ENCODE assay signal across 1 cellular context in the genomic region with DNA sequence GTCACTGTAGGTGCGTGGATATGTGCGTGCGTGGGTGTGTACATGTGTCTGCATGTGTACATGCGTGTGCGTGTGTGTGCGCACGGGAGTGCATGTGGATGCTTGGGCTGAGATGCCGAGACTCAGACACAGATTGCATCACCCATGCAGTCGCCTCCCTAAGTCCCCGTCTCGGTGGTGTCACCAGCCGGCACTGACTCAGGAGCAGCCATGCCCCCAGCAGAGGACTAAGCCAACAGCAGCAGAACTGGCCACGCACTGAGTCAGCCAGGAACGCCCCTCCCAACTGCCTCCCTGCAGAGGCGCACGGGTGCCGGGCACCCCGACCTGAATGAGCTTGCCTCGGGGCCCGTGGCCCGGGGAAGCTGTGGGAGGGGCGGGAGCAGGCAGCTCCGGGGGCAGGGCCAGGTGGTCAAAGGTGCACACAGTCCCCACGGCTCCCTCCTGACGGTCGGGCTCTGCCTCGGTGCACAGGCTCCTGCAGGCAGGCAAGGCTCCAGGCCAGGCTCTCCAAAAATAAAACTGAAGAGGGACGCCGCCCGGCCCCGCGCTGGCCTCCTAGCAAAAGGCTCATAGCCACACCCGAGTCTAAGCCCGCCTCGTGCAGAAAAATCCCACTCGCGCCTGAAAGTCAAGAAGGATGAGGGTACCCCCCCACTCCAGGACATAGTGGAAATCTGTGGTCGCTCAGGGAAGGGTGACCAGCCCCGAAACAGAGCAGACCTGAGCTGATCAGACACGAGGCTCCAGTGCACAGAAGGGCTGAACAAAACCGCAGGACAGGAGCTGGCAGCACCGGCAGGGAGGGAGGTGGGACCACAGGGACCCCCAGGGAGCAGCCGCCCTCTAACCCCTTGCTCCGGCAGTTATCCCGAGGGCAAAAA.
A peak's percentile ranks its signal among the peaks of the same experiment; 100 is the strongest.
TF ChIP-seq lines count a peak whose summit lies in the region.

No MANE protein-coding gene starts in this region.

TF ChIP-seq in HepG2, 621 proteins besides CTCF, POLR2A, EP300 and RAD21 (continued from another document and continues in another):
- TF ChIP-seq, protein P1, sequence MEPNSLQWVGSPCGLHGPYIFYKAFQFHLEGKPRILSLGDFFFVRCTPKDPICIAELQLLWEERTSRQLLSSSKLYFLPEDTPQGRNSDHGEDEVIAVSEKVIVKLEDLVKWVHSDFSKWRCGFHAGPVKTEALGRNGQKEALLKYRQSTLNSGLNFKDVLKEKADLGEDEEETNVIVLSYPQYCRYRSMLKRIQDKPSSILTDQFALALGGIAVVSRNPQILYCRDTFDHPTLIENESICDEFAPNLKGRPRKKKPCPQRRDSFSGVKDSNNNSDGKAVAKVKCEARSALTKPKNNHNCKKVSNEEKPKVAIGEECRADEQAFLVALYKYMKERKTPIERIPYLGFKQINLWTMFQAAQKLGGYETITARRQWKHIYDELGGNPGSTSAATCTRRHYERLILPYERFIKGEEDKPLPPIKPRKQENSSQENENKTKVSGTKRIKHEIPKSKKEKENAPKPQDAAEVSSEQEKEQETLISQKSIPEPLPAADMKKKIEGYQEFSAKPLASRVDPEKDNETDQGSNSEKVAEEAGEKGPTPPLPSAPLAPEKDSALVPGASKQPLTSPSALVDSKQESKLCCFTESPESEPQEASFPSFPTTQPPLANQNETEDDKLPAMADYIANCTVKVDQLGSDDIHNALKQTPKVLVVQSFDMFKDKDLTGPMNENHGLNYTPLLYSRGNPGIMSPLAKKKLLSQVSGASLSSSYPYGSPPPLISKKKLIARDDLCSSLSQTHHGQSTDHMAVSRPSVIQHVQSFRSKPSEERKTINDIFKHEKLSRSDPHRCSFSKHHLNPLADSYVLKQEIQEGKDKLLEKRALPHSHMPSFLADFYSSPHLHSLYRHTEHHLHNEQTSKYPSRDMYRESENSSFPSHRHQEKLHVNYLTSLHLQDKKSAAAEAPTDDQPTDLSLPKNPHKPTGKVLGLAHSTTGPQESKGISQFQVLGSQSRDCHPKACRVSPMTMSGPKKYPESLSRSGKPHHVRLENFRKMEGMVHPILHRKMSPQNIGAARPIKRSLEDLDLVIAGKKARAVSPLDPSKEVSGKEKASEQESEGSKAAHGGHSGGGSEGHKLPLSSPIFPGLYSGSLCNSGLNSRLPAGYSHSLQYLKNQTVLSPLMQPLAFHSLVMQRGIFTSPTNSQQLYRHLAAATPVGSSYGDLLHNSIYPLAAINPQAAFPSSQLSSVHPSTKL (CRISPR knock-in tag; IDR thresholded peaks at IDR 0.05), result peak; percentile 65
- TF ChIP-seq ZNF263 (CRISPR knock-in tag; IDR thresholded peaks at IDR 0.05), result no peak
- no peak for TF ChIP-seq DR1 (CRISPR knock-in tag; IDR thresholded peaks at IDR 0.05)
- TF ChIP-seq, protein P2, sequence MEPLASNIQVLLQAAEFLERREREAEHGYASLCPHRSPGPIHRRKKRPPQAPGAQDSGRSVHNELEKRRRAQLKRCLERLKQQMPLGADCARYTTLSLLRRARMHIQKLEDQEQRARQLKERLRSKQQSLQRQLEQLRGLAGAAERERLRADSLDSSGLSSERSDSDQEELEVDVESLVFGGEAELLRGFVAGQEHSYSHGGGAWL (CRISPR knock-in tag; IDR thresholded peaks at IDR 0.05), result 0 out of 2 replicates have a peak, but pooled peaks have one; percentile 61
- no peak for TF ChIP-seq ZNF75D (CRISPR knock-in tag; IDR thresholded peaks at IDR 0.05; ENCODE audit: borderline replicate concordance)
- TF ChIP-seq, protein P3, sequence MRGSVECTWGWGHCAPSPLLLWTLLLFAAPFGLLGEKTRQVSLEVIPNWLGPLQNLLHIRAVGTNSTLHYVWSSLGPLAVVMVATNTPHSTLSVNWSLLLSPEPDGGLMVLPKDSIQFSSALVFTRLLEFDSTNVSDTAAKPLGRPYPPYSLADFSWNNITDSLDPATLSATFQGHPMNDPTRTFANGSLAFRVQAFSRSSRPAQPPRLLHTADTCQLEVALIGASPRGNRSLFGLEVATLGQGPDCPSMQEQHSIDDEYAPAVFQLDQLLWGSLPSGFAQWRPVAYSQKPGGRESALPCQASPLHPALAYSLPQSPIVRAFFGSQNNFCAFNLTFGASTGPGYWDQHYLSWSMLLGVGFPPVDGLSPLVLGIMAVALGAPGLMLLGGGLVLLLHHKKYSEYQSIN (CRISPR knock-in tag; IDR thresholded peaks at IDR 0.05; ENCODE audit: borderline replicate concordance), result no peak
- peak; percentile 52 for TF ChIP-seq ZFX (CRISPR knock-in tag; IDR thresholded peaks at IDR 0.05; ENCODE audit: low read depth)
- TF ChIP-seq, protein P4, sequence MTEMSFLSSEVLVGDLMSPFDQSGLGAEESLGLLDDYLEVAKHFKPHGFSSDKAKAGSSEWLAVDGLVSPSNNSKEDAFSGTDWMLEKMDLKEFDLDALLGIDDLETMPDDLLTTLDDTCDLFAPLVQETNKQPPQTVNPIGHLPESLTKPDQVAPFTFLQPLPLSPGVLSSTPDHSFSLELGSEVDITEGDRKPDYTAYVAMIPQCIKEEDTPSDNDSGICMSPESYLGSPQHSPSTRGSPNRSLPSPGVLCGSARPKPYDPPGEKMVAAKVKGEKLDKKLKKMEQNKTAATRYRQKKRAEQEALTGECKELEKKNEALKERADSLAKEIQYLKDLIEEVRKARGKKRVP (CRISPR knock-in tag; IDR thresholded peaks at IDR 0.05), result peak in 1 of 2 experiments; percentile 96; a peak in 2 of 4 replicates
- TF ChIP-seq, protein P5, sequence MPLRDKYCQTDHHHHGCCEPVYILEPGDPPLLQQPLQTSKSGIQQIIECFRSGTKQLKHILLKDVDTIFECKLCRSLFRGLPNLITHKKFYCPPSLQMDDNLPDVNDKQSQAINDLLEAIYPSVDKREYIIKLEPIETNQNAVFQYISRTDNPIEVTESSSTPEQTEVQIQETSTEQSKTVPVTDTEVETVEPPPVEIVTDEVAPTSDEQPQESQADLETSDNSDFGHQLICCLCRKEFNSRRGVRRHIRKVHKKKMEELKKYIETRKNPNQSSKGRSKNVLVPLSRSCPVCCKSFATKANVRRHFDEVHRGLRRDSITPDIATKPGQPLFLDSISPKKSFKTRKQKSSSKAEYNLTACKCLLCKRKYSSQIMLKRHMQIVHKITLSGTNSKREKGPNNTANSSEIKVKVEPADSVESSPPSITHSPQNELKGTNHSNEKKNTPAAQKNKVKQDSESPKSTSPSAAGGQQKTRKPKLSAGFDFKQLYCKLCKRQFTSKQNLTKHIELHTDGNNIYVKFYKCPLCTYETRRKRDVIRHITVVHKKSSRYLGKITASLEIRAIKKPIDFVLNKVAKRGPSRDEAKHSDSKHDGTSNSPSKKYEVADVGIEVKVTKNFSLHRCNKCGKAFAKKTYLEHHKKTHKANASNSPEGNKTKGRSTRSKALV (CRISPR knock-in tag; IDR thresholded peaks at IDR 0.05), result peak; percentile 62; the same call in 1 of the 2 replicates
- TF ChIP-seq ZNF672 (CRISPR knock-in tag; IDR thresholded peaks at IDR 0.05), result no peak
- TF ChIP-seq HNRNPLL (IDR thresholded peaks at IDR 0.05; ENCODE audit: low read depth, low read length, poor library complexity, severe bottlenecking), result peak; percentile 25
- TF ChIP-seq ZNF792 (CRISPR knock-in tag; IDR thresholded peaks at IDR 0.05), result 0 out of 2 replicates have a peak, but pooled peaks have one; percentile 33
- 0 out of 2 replicates have a peak, but pooled peaks have one; percentile 59 for TF ChIP-seq ZNF772 (CRISPR knock-in tag; IDR thresholded peaks at IDR 0.05)
- no peak for TF ChIP-seq ADNP (CRISPR knock-in tag; IDR thresholded peaks at IDR 0.05)
- TF ChIP-seq FIP1L1 (IDR thresholded peaks at IDR 0.05; ENCODE audit: borderline replicate concordance, insufficient read depth, low read depth, low read length), result no peak
- TF ChIP-seq ESRRA (CRISPR knock-in tag; IDR thresholded peaks at IDR 0.05; ENCODE audit: low read depth), result no peak
- TF ChIP-seq ZNF230 (CRISPR knock-in tag; IDR thresholded peaks at IDR 0.05), result 0 out of 2 replicates have a peak, but pooled peaks have one; percentile 40
- no peak for TF ChIP-seq GFI1 (CRISPR knock-in tag; IDR thresholded peaks at IDR 0.05; ENCODE audit: borderline replicate concordance)
- 0 out of 2 replicates have a peak, but pooled peaks have one; percentile 60 for TF ChIP-seq TGIF2 (CRISPR knock-in tag; IDR thresholded peaks at IDR 0.05)
- TF ChIP-seq, protein P6, sequence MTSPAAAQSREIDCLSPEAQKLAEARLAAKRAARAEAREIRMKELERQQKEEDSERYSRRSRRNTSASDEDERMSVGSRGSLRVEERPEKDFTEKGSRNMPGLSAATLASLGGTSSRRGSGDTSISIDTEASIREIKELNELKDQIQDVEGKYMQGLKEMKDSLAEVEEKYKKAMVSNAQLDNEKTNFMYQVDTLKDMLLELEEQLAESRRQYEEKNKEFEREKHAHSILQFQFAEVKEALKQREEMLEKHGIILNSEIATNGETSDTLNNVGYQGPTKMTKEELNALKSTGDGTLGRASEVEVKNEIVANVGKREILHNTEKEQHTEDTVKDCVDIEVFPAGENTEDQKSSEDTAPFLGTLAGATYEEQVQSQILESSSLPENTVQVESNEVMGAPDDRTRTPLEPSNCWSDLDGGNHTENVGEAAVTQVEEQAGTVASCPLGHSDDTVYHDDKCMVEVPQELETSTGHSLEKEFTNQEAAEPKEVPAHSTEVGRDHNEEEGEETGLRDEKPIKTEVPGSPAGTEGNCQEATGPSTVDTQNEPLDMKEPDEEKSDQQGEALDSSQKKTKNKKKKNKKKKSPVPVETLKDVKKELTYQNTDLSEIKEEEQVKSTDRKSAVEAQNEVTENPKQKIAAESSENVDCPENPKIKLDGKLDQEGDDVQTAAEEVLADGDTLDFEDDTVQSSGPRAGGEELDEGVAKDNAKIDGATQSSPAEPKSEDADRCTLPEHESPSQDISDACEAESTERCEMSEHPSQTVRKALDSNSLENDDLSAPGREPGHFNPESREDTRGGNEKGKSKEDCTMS (CRISPR knock-in tag; conservative IDR thresholded peaks at IDR 0.05), result no peak
- peak; percentile 66; the same call in 1 of the 2 replicates for TF ChIP-seq EED (CRISPR knock-in tag; IDR thresholded peaks at IDR 0.05)
- TF ChIP-seq PHF8 (CRISPR knock-in tag; IDR thresholded peaks at IDR 0.05), result 0 out of 2 replicates have a peak, but pooled peaks have one; percentile 47
- TF ChIP-seq MAZ (IDR thresholded peaks at IDR 0.05; ENCODE audit: borderline replicate concordance, low read depth, low read length), result peak; percentile 43; the same call in 1 of the 2 replicates
- TF ChIP-seq MAZ (CRISPR knock-in tag; IDR thresholded peaks at IDR 0.05; ENCODE audit: low read depth), result peak; percentile 40; the same call in 1 of the 2 replicates
- peak; percentile 29; the same call in 1 of the 2 replicates for TF ChIP-seq MXD4 (CRISPR knock-in tag; IDR thresholded peaks at IDR 0.05)
- 0 out of 2 replicates have a peak, but pooled peaks have one; percentile 25 for TF ChIP-seq ZNF747 (CRISPR knock-in tag; IDR thresholded peaks at IDR 0.05; ENCODE audit: borderline replicate concordance)
- TF ChIP-seq ZSCAN31 (CRISPR knock-in tag; IDR thresholded peaks at IDR 0.05; ENCODE audit: low read depth), result peak; percentile 50; the same call in 1 of the 2 replicates
- no peak for TF ChIP-seq NR2F6 (IDR thresholded peaks at IDR 0.05)
- TF ChIP-seq NR2F6 (CRISPR knock-in tag; IDR thresholded peaks at IDR 0.05), result peak; percentile 29; the same call in 1 of the 2 replicates
- TF ChIP-seq ZNF251 (CRISPR knock-in tag; IDR thresholded peaks at IDR 0.05), result no peak
- peak; percentile 39; the same call in 1 of the 2 replicates for TF ChIP-seq ZNF12 (CRISPR knock-in tag; IDR thresholded peaks at IDR 0.05)
- 0 out of 2 replicates have a peak, but pooled peaks have one; percentile 34 for TF ChIP-seq ZNF138 (CRISPR knock-in tag; IDR thresholded peaks at IDR 0.05; ENCODE audit: low read depth)
- TF ChIP-seq ZNF589 (CRISPR knock-in tag; conservative IDR thresholded peaks at IDR 0.05), result no peak
- 0 out of 2 replicates have a peak, but pooled peaks have one; percentile 18 for TF ChIP-seq ELF3 (CRISPR knock-in tag; IDR thresholded peaks at IDR 0.05)
- TF ChIP-seq, protein P7, sequence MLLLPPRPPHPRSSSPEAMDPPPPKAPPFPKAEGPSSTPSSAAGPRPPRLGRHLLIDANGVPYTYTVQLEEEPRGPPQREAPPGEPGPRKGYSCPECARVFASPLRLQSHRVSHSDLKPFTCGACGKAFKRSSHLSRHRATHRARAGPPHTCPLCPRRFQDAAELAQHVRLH (CRISPR knock-in tag; IDR thresholded peaks at IDR 0.05; ENCODE audit: borderline replicate concordance, low read depth), result peak; percentile 38; the same call in 1 of the 2 replicates
- 0 out of 2 replicates have a peak, but pooled peaks have one; percentile 1 for TF ChIP-seq FOXK1 (CRISPR knock-in tag; IDR thresholded peaks at IDR 0.05; ENCODE audit: borderline replicate concordance, low read depth)
- TF ChIP-seq, protein P8, sequence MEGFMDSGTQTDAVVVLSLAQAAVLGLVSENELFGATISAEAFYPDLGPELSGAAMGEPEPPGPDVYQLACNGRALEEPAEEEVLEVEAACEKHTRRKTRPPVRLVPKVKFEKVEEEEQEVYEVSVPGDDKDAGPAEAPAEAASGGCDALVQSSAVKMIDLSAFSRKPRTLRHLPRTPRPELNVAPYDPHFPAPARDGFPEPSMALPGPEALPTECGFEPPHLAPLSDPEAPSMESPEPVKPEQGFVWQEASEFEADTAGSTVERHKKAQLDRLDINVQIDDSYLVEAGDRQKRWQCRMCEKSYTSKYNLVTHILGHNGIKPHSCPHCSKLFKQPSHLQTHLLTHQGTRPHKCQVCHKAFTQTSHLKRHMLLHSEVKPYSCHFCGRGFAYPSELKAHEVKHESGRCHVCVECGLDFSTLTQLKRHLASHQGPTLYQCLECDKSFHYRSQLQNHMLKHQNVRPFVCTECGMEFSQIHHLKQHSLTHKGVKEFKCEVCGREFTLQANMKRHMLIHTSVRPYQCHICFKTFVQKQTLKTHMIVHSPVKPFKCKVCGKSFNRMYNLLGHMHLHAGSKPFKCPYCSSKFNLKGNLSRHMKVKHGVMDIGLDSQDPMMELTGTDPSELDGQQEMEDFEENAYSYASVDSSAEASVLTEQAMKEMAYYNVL (CRISPR knock-in tag; IDR thresholded peaks at IDR 0.05; ENCODE audit: borderline replicate concordance), result peak; percentile 56; the same call in 1 of the 2 replicates
- TF ChIP-seq RBFOX2 (IDR thresholded peaks at IDR 0.05; ENCODE audit: low read depth, low read length), result peak; percentile 49; the same call in 1 of the 2 replicates
- TF ChIP-seq, protein P9, sequence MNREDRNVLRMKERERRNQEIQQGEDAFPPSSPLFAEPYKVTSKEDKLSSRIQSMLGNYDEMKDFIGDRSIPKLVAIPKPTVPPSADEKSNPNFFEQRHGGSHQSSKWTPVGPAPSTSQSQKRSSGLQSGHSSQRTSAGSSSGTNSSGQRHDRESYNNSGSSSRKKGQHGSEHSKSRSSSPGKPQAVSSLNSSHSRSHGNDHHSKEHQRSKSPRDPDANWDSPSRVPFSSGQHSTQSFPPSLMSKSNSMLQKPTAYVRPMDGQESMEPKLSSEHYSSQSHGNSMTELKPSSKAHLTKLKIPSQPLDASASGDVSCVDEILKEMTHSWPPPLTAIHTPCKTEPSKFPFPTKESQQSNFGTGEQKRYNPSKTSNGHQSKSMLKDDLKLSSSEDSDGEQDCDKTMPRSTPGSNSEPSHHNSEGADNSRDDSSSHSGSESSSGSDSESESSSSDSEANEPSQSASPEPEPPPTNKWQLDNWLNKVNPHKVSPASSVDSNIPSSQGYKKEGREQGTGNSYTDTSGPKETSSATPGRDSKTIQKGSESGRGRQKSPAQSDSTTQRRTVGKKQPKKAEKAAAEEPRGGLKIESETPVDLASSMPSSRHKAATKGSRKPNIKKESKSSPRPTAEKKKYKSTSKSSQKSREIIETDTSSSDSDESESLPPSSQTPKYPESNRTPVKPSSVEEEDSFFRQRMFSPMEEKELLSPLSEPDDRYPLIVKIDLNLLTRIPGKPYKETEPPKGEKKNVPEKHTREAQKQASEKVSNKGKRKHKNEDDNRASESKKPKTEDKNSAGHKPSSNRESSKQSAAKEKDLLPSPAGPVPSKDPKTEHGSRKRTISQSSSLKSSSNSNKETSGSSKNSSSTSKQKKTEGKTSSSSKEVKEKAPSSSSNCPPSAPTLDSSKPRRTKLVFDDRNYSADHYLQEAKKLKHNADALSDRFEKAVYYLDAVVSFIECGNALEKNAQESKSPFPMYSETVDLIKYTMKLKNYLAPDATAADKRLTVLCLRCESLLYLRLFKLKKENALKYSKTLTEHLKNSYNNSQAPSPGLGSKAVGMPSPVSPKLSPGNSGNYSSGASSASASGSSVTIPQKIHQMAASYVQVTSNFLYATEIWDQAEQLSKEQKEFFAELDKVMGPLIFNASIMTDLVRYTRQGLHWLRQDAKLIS (CRISPR knock-in tag; IDR thresholded peaks at IDR 0.05), result no peak
